11 cellular contexts compared by ENCODE assay signal in genomic region chr14:68952544-68953535, GRCh38. TPM values are rescaled to one million over a fixed set of nuclear protein-coding genes. Genes with fewer than 3 reads are reported as not detected.
DNase-seq lines count a peak whose midpoint lies in the region; ATAC-seq, FAIRE-seq and TF ChIP-seq lines count a peak whose summit lies in the region.
"Had no signal": no experiment of that assay in that cellular context is flagged by ENCODE, and none has a peak within 500 bp of the region (broad histone marks: within the 10 kb centered on the region; RNA-seq: fewer than 3 reads in every experiment).

No MANE protein-coding gene starts in this region.

- CTCF ChIA-PET in K562 (lab: Yijun Ruan, JAX; ENCODE audit: low intra/inter-chr PET ratio), result no interaction called here

- H3K4me2 ChIP-seq in K562 (ENCODE audit: insufficient read depth, low read length), result no peak overlapping the region

- intact Hi-C loops in K562 (cut with micrococcal nuclease) (no loop called here), right lobe of liver (cut with DNase I) (no loop called here)

- H3K27ac ChIP-seq in K562 (ENCODE audit: extremely low read depth, low read depth, low read length) (no peak overlapping the region; the same call in 2 of the 3 replicates), right lobe of liver (peak overlapping the region in 2 of 3 donors; percentile 50 to 60), tibial nerve (peak overlapping the region; percentile 21 to 89 (median 76))
- H3K27ac ChIP-seq: 22Rv1 had no signal

- H3K4me3 ChIP-seq in K562, result no peak overlapping the region
- no peak overlapping the region for H3K4me3 ChIP-seq in right lobe of liver
- no peak overlapping the region for H3K4me3 ChIP-seq in tibial nerve

- peak; percentile 33; the same call in 1 of the 3 replicates for ATAC-seq in K562
- no peak for ATAC-seq in right lobe of liver
- ATAC-seq: natural killer cell had no signal

- POLR2A ChIA-PET in K562 (lab: Yijun Ruan, JAX), result interaction anchor here (0.7 kb wide), 2 partner anchors 10 to 309 kb away, joined by 3 read pairs; no protein-coding TSS in a partner anchor

- peaks cover 5% of the 10 kb centered on the region; the same call in 2 of the 3 replicates for H3K36me3 ChIP-seq in K562 (ENCODE audit: control insufficient read depth, insufficient read depth, low read length)
- no peaks in the 10 kb centered on the region for H3K36me3 ChIP-seq in right lobe of liver
- no peaks in the 10 kb centered on the region for H3K36me3 ChIP-seq in tibial nerve

- in situ Hi-C loops in K562 (cut with MboI), result no loop called here

- no peaks in the 10 kb centered on the region for H3K27me3 ChIP-seq in K562 (ENCODE audit: control insufficient read depth in 2 of 2, insufficient read depth in 2 of 2, low read length in 2 of 2)
- H3K27me3 ChIP-seq in right lobe of liver, result no peaks in the 10 kb centered on the region
- no peaks in the 10 kb centered on the region for H3K27me3 ChIP-seq in tibial nerve

- 54% methylated on average over 12 of the region's 16 CpGs for WGBS in K562 (ENCODE audit: insufficient coverage, low coverage, missing lambda C conversion rate)
- WGBS in right lobe of liver (ENCODE audit: insufficient coverage, low coverage, low lambda C conversion rate, missing lambda C conversion rate), result 66% methylated on average over 12 of the region's 16 CpGs
- WGBS in tibial nerve, 2 donors, result 54 to 67% methylated on average over 16 of the region's 16 CpGs

- no peak for FAIRE-seq in K562 (lab: Jason Lieb, UNC)

- H3K9ac ChIP-seq in K562 (ENCODE audit: insufficient read depth in 1 of 2, low read depth in 2 of 2, low read length in 2 of 2), result peak overlapping the region in 1 of 2 experiments; percentile 48; a peak in 3 of 4 replicates

- H2AFZ ChIP-seq in K562 (ENCODE audit: low read depth, low read length), result no peak overlapping the region

- H3K9me3 ChIP-seq in K562 (replicated peaks; ENCODE audit: control insufficient read depth, insufficient read depth, low read depth, low read length), result no peaks in the 10 kb centered on the region
- no peaks in the 10 kb centered on the region for H3K9me3 ChIP-seq in right lobe of liver
- H3K9me3 ChIP-seq in tibial nerve, result no peaks in the 10 kb centered on the region

- TF ChIP-seq POLR2A in K562 (conservative IDR thresholded peaks at IDR 0.05) (no peak), right lobe of liver (IDR thresholded peaks at IDR 0.05) (no peak), tibial nerve (IDR thresholded peaks at IDR 0.05) (no peak)

- no peaks in the 10 kb centered on the region for H4K20me1 ChIP-seq in K562 (replicated peaks; ENCODE audit: control insufficient read depth, insufficient read depth, low read length)

- TF ChIP-seq EP300 in K562 (IDR thresholded peaks at IDR 0.05; ENCODE audit: low read length) (no peak), tibial nerve (IDR thresholded peaks at IDR 0.05) (peak in 1 of 2 donors; percentile 27)

- H3K9me1 ChIP-seq in K562 (ENCODE audit: control insufficient read depth, insufficient read depth, low read length), result no peaks in the 10 kb centered on the region

- DNase-seq in NCI-H2171 treated with DMSO at 0.1 percent for 48 hours (lab: John Stamatoyannopoulos, UW), result peak; percentile 39
- DNase-seq in NCI-H2171 (lab: John Stamatoyannopoulos, UW), result no peak
- peak in 1 of 4 experiments; percentile 11 for DNase-seq in K562 (ENCODE audit: extremely low read depth in 1 of 4, low spot score in 3 of 4)
- DNase-seq in right lobe of liver, result no peak
- peak in 1 of 2 donors; percentile 53 for DNase-seq in tibial nerve (ENCODE audit: low spot score in 2 of 2)
- no peak for DNase-seq in NCI-H1048 (lab: John Stamatoyannopoulos, UW)
- no peak for DNase-seq in activated CD4-positive, alpha-beta T cell treated with anti-CD3 and anti-CD28 coated beads, Interleukin-2, amount 50 U/mL, for 4 hours
- DNase-seq in pons (ENCODE audit: low spot score), result no peak
- DNase-seq: natural killer cell, NCI-H187 treated with DMSO at 0.1 percent for 48 hours had no signal

- no TSS peak for BruUV-seq in K562 (replicated peaks; lab: Mats Ljungman, UMichigan)

- peaks cover 29% of the 10 kb centered on the region; the same call in 2 of the 3 replicates for H3K79me2 ChIP-seq in K562 (ENCODE audit: control insufficient read depth, insufficient read depth, low read length)

- no peak for TF ChIP-seq RAD21 in K562 (CRISPR knock-in tag; conservative IDR thresholded peaks at IDR 0.05 in 1 of 2, IDR thresholded peaks at IDR 0.05 in 1 of 2)

- TF ChIP-seq CTCF in K562 (IDR thresholded peaks at IDR 0.05 in 2 of 3, conservative IDR thresholded peaks at IDR 0.05 in 1 of 3; ENCODE audit: insufficient read depth in 2 of 3, low read depth in 1 of 3, low read length in 3 of 3) (no peak), right lobe of liver (IDR thresholded peaks at IDR 0.05) (no peak), tibial nerve (IDR thresholded peaks at IDR 0.05) (no peak)

- peaks cover 22 to 26% of the 10 kb centered on the region in 2 experiments; a peak in 4 of 5 replicates for H3K4me1 ChIP-seq in K562 (replicated peaks in 1 of 2; ENCODE audit: control insufficient read depth in 2 of 2, insufficient read depth in 2 of 2, low read length in 2 of 2)
- peaks cover 0 to 51% (median 10%) of the 10 kb centered on the region in 4 donors for H3K4me1 ChIP-seq in right lobe of liver
- H3K4me1 ChIP-seq in tibial nerve, result peaks cover 0 to 95% (median 65%) of the 10 kb centered on the region in 4 donors

TF ChIP-seq in K562, 482 proteins besides CTCF, POLR2A, EP300 and RAD21:
- TF ChIP-seq EGR1 (conservative IDR thresholded peaks at IDR 0.05) (peak; percentile 31; the same call in 1 of the 2 replicates), BHLHE40 (IDR thresholded peaks at IDR 0.05; ENCODE audit: low read length) (no peak), ZKSCAN3 (CRISPR knock-in tag; IDR thresholded peaks at IDR 0.05) (no peak), ZBED1 (IDR thresholded peaks at IDR 0.05) (no peak), ARID2 (IDR thresholded peaks at IDR 0.05) (no peak), ZNF644 (tag; IDR thresholded peaks at IDR 0.05; ENCODE audit: low read depth) (no peak), CBFA2T3 (IDR thresholded peaks at IDR 0.05) (peak; percentile 41), HNRNPK (IDR thresholded peaks at IDR 0.05; ENCODE audit: low read depth, low read length, poor library complexity, severe bottlenecking) (no peak)

RNA-seq across cellular contexts. Expression of gene ACTN1, which starts 26.3 kb away (rescaled TPM):
- 54.6 and 92.3 TPM in 2 replicates for total RNA-seq in K562 (2011; cell fraction: chromatin; rRNA removed; ENCODE audit: low replicate concordance)
- 49.7 and 53.4 TPM in 2 replicates for total RNA-seq in K562 (2011; cell fraction: nucleolus; rRNA removed)
- total RNA-seq in K562 (2011; cell fraction: nucleoplasm; rRNA removed), result 46.1 and 65.6 TPM in 2 replicates
- total RNA-seq in K562 (2014; rRNA removed), result 42.5 and 47.3 TPM in 2 replicates
- 15.9 and 16.8 TPM in 2 replicates for total RNA-seq in K562 (2014; rRNA removed; fragmentation: Illumina TruSeq; extraction: Trizol)
- 26.1 and 26.8 TPM in 2 replicates for total RNA-seq in K562 (2015; rRNA removed; fragmentation: Illumina TruSeq; extraction: Trizol)
- total RNA-seq in K562 (2021), result 62.3 and 67.7 TPM in 2 replicates
- polyA plus RNA-seq in K562 (2011; rRNA removed), result 37.3 and 44.7 TPM in 2 replicates
- polyA plus RNA-seq in K562 (2011; cell fraction: cytosol; rRNA removed), result 33.0 and 71.5 TPM in 2 replicates
- 38.8 and 47.1 TPM in 2 replicates for polyA plus RNA-seq in K562 (2011; cell fraction: nucleus; rRNA removed)
- 63.9 and 83.3 TPM in 2 replicates for polyA plus RNA-seq in K562 (2012)
- polyA plus RNA-seq in K562 (2014; fragmentation: Illumina TruSeq; extraction: Trizol), result 56.9 and 59.2 TPM in 2 replicates
- polyA plus RNA-seq in K562 (2014; fragmentation: Nextera tagmentation; extraction: Ambion mirVana), result 1 to 10 TPM; 2.2 to 5.6 TPM
- 30.8 and 34.5 TPM in 2 replicates for polyA plus RNA-seq in K562 (2014; rRNA removed)
- 50.7 and 52.2 TPM in 2 replicates for polyA minus RNA-seq in K562 (2011; rRNA and poly(A)+ RNA removed)
- polyA minus RNA-seq in K562 (2011; cell fraction: cytosol; rRNA and poly(A)+ RNA removed), result 66.1 and 73.5 TPM in 2 replicates
- polyA minus RNA-seq in K562 (2011; cell fraction: nucleus; rRNA and poly(A)+ RNA removed), result 25.3 and 32.7 TPM in 2 replicates
- total RNA-seq in right lobe of liver, result 100 to 1,000 TPM in 3 of 6 experiments, 10 to 100 TPM in 3; 53.1 to 145 (median 100) TPM
- total RNA-seq in tibial nerve, result 100 to 1,000 TPM; 130 to 273 (median 152) TPM
